In the genomic region with DNA sequence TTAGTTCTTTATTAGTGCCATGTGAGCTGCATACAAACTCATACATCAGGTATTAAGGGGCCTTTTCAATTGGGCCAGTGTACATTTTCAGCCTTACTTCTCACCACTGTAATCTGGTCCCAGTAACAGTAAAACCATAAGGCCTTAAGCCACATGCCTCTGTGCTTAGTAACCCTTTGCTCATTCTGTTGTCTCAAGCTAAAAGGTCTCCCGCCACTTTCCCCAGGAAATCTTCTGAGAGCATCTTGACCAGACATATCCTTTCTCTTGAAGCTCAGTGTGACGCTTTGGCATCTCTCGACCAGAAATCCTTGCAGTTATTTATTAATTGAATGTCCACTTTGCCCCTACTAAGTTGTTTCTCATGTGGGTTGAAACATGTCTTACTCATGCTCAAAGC, we compare ENCODE assay signal across 11 cellular contexts.
"Had no signal": no experiment of that assay in that cellular context is flagged by ENCODE, and none has a peak within 500 bp of the region (broad histone marks: within the 10 kb centered on the region; RNA-seq: fewer than 3 reads in every experiment).

No MANE protein-coding gene starts in this region.

- H3K27ac ChIP-seq: adrenal gland, heart right ventricle, thyroid gland had no signal

- H3K9me3 ChIP-seq: adrenal gland, heart right ventricle, thyroid gland had no signal

- DNase-seq: activated naive CD4-positive, alpha-beta T cell treated with anti-CD3 and anti-CD28 coated beads, Interleukin-2, amount 50 U/mL, for 16 hours; adrenal gland; foreskin melanocyte; heart right ventricle; midbrain; naive thymus-derived CD4-positive, alpha-beta T cell; posterior cingulate gyrus; right cardiac atrium; thyroid gland had no signal

- H3K4me3 ChIP-seq: adrenal gland, heart right ventricle, thyroid gland had no signal

- H3K27me3 ChIP-seq: adrenal gland, heart right ventricle, thyroid gland had no signal

- H3K36me3 ChIP-seq: adrenal gland, heart right ventricle, thyroid gland had no signal

- ATAC-seq: esophagus mucosa; heart right ventricle; naive thymus-derived CD4-positive, alpha-beta T cell; right cardiac atrium; stimulated activated effector memory CD8-positive, alpha-beta T cell treated with anti-CD3 and anti-CD28 coated beads, Interleukin-12 subunit alpha, Interleukin-12 subunit beta, amount 100 ng/mL, for 72 hours had no signal
